9 cellular contexts compared by ENCODE assay signal in the genomic region with DNA sequence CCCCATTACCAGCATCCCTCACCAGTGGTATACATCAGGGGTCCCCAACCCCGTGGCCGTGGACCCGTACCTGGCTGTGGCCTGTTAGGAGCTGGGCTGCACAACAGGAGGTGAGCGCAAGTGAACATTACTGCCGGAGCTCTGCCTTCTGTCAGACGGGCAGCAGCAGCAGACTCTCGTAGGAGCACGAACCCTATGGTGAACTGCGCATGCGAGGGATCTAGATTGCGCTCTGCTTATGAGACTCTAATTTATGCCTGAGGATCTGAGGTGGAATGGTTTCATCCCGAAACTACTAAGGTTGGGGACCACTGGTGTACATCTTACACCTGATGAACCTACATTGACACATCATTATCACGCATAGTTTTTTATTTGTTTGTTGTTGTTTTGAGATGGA.
"Had no signal": no experiment of that assay in that cellular context is flagged by ENCODE, and none has a peak within 500 bp of the region (broad histone marks: within the 10 kb centered on the region; RNA-seq: fewer than 3 reads in every experiment).

No MANE protein-coding gene starts in this region.

- H2AFZ ChIP-seq: GM23338 had no signal

- ATAC-seq: GM23338 had no signal

- H3K27ac ChIP-seq: KMS-11 had no signal

- H3K4me2 ChIP-seq: GM23338, KMS-11 had no signal

- FAIRE-seq: H1, H54, HTR-8/SVneo had no signal

- H3K9ac ChIP-seq: KMS-11 had no signal

- DNase-seq: H9, HCEC 1CT, IMR-90, KBM-7 had no signal

- H3K4me3 ChIP-seq: GM23338 had no signal
